Comparison of ENCODE assay signal across 16 cellular contexts in genomic region chr12:48800971-48801370, GRCh38. TPM values are rescaled to one million over a fixed set of nuclear protein-coding genes. Genes with fewer than 3 reads are reported as not detected.
DNase-seq lines count a peak whose midpoint lies in the region; ATAC-seq and TF ChIP-seq lines count a peak whose summit lies in the region.
"Had no signal": no experiment of that assay in that cellular context is flagged by ENCODE, and none has a peak within 500 bp of the region (broad histone marks: within the 10 kb centered on the region; RNA-seq: fewer than 3 reads in every experiment).

No MANE protein-coding gene starts in this region.

- no peaks in the 10 kb centered on the region for H4K20me1 ChIP-seq in neural progenitor cell (ENCODE audit: low read depth)

- H3K27me3 ChIP-seq in H7 (ENCODE audit: control insufficient read depth, insufficient read depth, low read length), result no peaks in the 10 kb centered on the region; the same call in 1 of the 2 replicates
- no peaks in the 10 kb centered on the region for H3K27me3 ChIP-seq in neural progenitor cell

- POLR2A ChIA-PET in activated CD4-positive, alpha-beta T cell treated with anti-CD3 and anti-CD28 coated beads for 36 hours (lab: Charles Lee), result no interaction called here

- H3K36me3 Mint-ChIP-seq in endothelial cell (ENCODE audit: low read depth, unreplicated experiment) (no peaks in the 10 kb centered on the region), neural progenitor cell (no peaks in the 10 kb centered on the region)
- H3K36me3 Mint-ChIP-seq in activated CD4-positive, alpha-beta T cell treated with anti-CD3 and anti-CD28 coated beads for 36 hours (ENCODE audit: low read depth), result no peaks in the 10 kb centered on the region

- CTCF ChIA-PET in activated CD4-positive, alpha-beta T cell treated with anti-CD3 and anti-CD28 coated beads for 36 hours (lab: Charles Lee), result interaction anchor here (0.7 to 2.5 kb wide), 3 partner anchors 11 to 183 kb away, joined by 3 to 9 read pairs (median 4); no protein-coding TSS in a partner anchor

- no peaks in the 10 kb centered on the region for H3K9me3 ChIP-seq in neural progenitor cell (ENCODE audit: low read depth)
- H3K9me3 ChIP-seq: A549, Caco-2 had no signal

- H3K9me3 Mint-ChIP-seq in endothelial cell (ENCODE audit: unreplicated experiment) (no peaks in the 10 kb centered on the region), neural progenitor cell (no peaks in the 10 kb centered on the region)
- no peaks in the 10 kb centered on the region for H3K9me3 Mint-ChIP-seq in activated CD4-positive, alpha-beta T cell treated with anti-CD3 and anti-CD28 coated beads for 36 hours (ENCODE audit: low read depth)
- H3K9me3 Mint-ChIP-seq: CD4-positive, alpha-beta T cell; HFFc6 had no signal

- H3K4me3 ChIP-seq in H7 (ENCODE audit: insufficient read depth, low read depth, low read length), result no peak overlapping the region
- H3K4me3 ChIP-seq in neural progenitor cell, result no peak overlapping the region
- H3K4me3 ChIP-seq: A549, GM23248 had no signal

- H3K9ac ChIP-seq in neural progenitor cell, result no peak overlapping the region
- H3K9ac ChIP-seq: GM23248 had no signal

- H3K4me2 ChIP-seq in neural progenitor cell, result no peak overlapping the region
- H3K4me2 ChIP-seq: A549 had no signal

- no peaks in the 10 kb centered on the region for H3K4me1 ChIP-seq in neural progenitor cell
- H3K4me1 ChIP-seq: A549 had no signal

- H3K79me2 ChIP-seq in neural progenitor cell (ENCODE audit: low read depth), result no peaks in the 10 kb centered on the region

- no peaks in the 10 kb centered on the region for H3F3A ChIP-seq in neural progenitor cell (ENCODE audit: low read depth)

- TF ChIP-seq CTCF in endothelial cell (IDR thresholded peaks at IDR 0.05; ENCODE audit: unreplicated experiment) (no peak), neural progenitor cell (IDR thresholded peaks at IDR 0.05) (no peak)

- H3K36me3 ChIP-seq in H7 (replicated peaks; ENCODE audit: control insufficient read depth, insufficient read depth, low read length) (no peaks in the 10 kb centered on the region), neural progenitor cell (no peaks in the 10 kb centered on the region)

- H3K4me1 Mint-ChIP-seq in endothelial cell (ENCODE audit: unreplicated experiment) (peaks cover 10% of the 10 kb centered on the region), neural progenitor cell (peaks cover 9% of the 10 kb centered on the region)
- peaks cover 3% of the 10 kb centered on the region for H3K4me1 Mint-ChIP-seq in activated CD4-positive, alpha-beta T cell treated with anti-CD3 and anti-CD28 coated beads for 36 hours

- H3K27ac ChIP-seq in neural progenitor cell, result no peak overlapping the region
- H3K27ac ChIP-seq: 22Rv1, A549, C4-2B, GM23248 had no signal

- no peak overlapping the region for H2AFZ ChIP-seq in neural progenitor cell (replicated peaks)
- H2AFZ ChIP-seq: GM23248 had no signal

- peak; percentile 33 for DNase-seq in H7
- no peak for DNase-seq in endothelial cell (ENCODE audit: low spot score)
- no peak for DNase-seq in neural progenitor cell (ENCODE audit: low spot score)
- DNase-seq in activated CD4-positive, alpha-beta T cell treated with anti-CD3 and anti-CD28 coated beads for 36 hours, result no peak
- no peak for DNase-seq in mucosa of gallbladder (ENCODE audit: low spot score)
- DNase-seq in DMS79 (lab: John Stamatoyannopoulos, UW), result no peak
- DNase-seq: AML-193; Caco-2; CD4-positive, alpha-beta T cell; GDM1; GM23248; HFFc6 had no signal

- intact Hi-C loops in activated CD4-positive, alpha-beta T cell treated with anti-CD3 and anti-CD28 coated beads for 36 hours (cut with DNase I, micrococcal nuclease), result no loop called here

- H3K27ac Mint-ChIP-seq in endothelial cell (ENCODE audit: unreplicated experiment), result peak overlapping the region; percentile 70
- peak overlapping the region; percentile 42 for H3K27ac Mint-ChIP-seq in neural progenitor cell
- H3K27ac Mint-ChIP-seq in activated CD4-positive, alpha-beta T cell treated with anti-CD3 and anti-CD28 coated beads for 36 hours, result no peak overlapping the region
- H3K27ac Mint-ChIP-seq: CD4-positive, alpha-beta T cell; HFFc6 had no signal

- ATAC-seq in activated CD4-positive, alpha-beta T cell treated with anti-CD3 and anti-CD28 coated beads for 36 hours, result no peak
- ATAC-seq: HCT116 had no signal

- H3K27me3 Mint-ChIP-seq in endothelial cell (ENCODE audit: unreplicated experiment), result no peaks in the 10 kb centered on the region
- peaks cover 2% of the 10 kb centered on the region for H3K27me3 Mint-ChIP-seq in neural progenitor cell (ENCODE audit: insufficient read depth, low read depth)
- no peaks in the 10 kb centered on the region for H3K27me3 Mint-ChIP-seq in activated CD4-positive, alpha-beta T cell treated with anti-CD3 and anti-CD28 coated beads for 36 hours
- H3K27me3 Mint-ChIP-seq: CD4-positive, alpha-beta T cell had no signal

- H3K4me3 Mint-ChIP-seq in endothelial cell (ENCODE audit: unreplicated experiment), result no peak overlapping the region
- H3K4me3 Mint-ChIP-seq in neural progenitor cell, result no peak overlapping the region
- no peak overlapping the region for H3K4me3 Mint-ChIP-seq in activated CD4-positive, alpha-beta T cell treated with anti-CD3 and anti-CD28 coated beads for 36 hours
- H3K4me3 Mint-ChIP-seq: CD4-positive, alpha-beta T cell; HFFc6 had no signal

RNA-seq across cellular contexts. Expression of gene ADCY6, which starts 12.1 kb away (rescaled TPM):
- 7.0 and 7.1 TPM in 2 replicates for total RNA-seq in H7 (2014; rRNA removed; shearing (Covaris generic))
- 31.6 TPM for total RNA-seq in endothelial cell (ENCODE audit: unreplicated experiment)
- 22.4 and 42.4 TPM in 2 replicates for total RNA-seq in neural progenitor cell (ENCODE audit: low replicate concordance)
- total RNA-seq in activated CD4-positive, alpha-beta T cell treated with anti-CD3 and anti-CD28 coated beads for 36 hours, result under 1 TPM; 0.05 to 0.09 TPM
- 69.9 TPM for total RNA-seq in mucosa of gallbladder
- total RNA-seq: CD4-positive, alpha-beta T cell had no signal

RNA-seq across cellular contexts. Expression of gene CACNB3, which starts 17.3 kb away (rescaled TPM):
- total RNA-seq in H7 (2014; rRNA removed; shearing (Covaris generic)), result 3.2 and 4.6 TPM in 2 replicates
- total RNA-seq in endothelial cell (ENCODE audit: unreplicated experiment), result 83.1 TPM
- total RNA-seq in neural progenitor cell (ENCODE audit: low replicate concordance), result 25.0 and 31.3 TPM in 2 replicates
- 10 to 100 TPM; 11.5 to 16.1 TPM for total RNA-seq in activated CD4-positive, alpha-beta T cell treated with anti-CD3 and anti-CD28 coated beads for 36 hours
- total RNA-seq in mucosa of gallbladder, result 43.1 TPM

RNA-seq across cellular contexts. Expression of gene DDX23, which starts 51.0 kb away (rescaled TPM):
- total RNA-seq in H7 (2014; rRNA removed; shearing (Covaris generic)), result 101 and 106 TPM in 2 replicates
- total RNA-seq in endothelial cell (ENCODE audit: unreplicated experiment) (96.2 TPM), neural progenitor cell (ENCODE audit: low replicate concordance) (95.6 and 109 TPM in 2 replicates), mucosa of gallbladder (85.1 TPM)
- 100 to 1,000 TPM; 115 to 120 TPM for total RNA-seq in activated CD4-positive, alpha-beta T cell treated with anti-CD3 and anti-CD28 coated beads for 36 hours
